ENCODE assay signal across 25 cellular contexts in the genomic region with DNA sequence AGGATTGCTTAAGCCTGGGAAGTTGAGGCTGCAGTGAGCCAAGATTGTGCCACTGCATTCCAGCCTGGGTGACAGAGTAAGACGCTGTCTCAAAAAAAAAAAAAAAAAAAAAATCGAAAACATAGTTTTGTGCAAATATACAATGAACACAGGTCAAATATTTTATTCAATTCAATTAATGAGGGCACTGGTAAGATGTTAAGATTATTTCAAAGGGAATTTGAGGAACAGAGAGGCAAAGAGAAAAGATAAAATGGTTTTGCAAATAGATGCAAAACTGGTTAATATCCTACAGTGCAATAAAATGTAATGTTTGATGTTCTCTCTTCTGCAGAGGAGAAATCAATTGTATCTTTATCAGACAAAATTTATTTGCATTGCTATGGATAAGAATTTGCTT.
"Had no signal": no experiment of that assay in that cellular context is flagged by ENCODE, and none has a peak within 500 bp of the region (broad histone marks: within the 10 kb centered on the region; RNA-seq: fewer than 3 reads in every experiment).

No MANE protein-coding gene starts in this region.

- H3K36me3 ChIP-seq: esophagus muscularis mucosa, heart right ventricle, left lung, prostate gland, right atrium auricular region, sigmoid colon, stomach, tibial artery, upper lobe of left lung had no signal

- H3K27me3 ChIP-seq: esophagus muscularis mucosa, heart right ventricle, left lung, right atrium auricular region, sigmoid colon, stomach, testis, tibial artery, upper lobe of left lung had no signal

- DNase-seq: cortex of kidney; effector memory CD8-positive, alpha-beta T cell; foreskin melanocyte; glutamatergic neuron; heart right ventricle; hippocampal formation; left cardiac atrium; left lung; mesendoderm; midbrain; naive thymus-derived CD8-positive, alpha-beta T cell; nephron progenitor cell; nucleus accumbens; sigmoid colon; stimulated activated CD4-positive, alpha-beta T cell treated with anti-CD3 and anti-CD28 coated beads, Interleukin-2, amount 100 ng/mL, for 24 hours; stimulated activated CD4-positive, alpha-beta T cell treated with anti-CD3 and anti-CD28 coated beads, Interleukin-4, amount 100 ng/mL, for 24 hours; stimulated activated naive CD4-positive, alpha-beta T cell treated with Interleukin-2 at 50 U/mL for 16 hours; stomach; testis; tibial artery; upper lobe of left lung had no signal

- H3K36me3 Mint-ChIP-seq: naive thymus-derived CD8-positive, alpha-beta T cell; stimulated activated effector memory CD8-positive, alpha-beta T cell treated with anti-CD3 and anti-CD28 coated beads, Interleukin-12 subunit alpha, Interleukin-12 subunit beta, amount 100 ng/mL, for 72 hours had no signal

- H3K4me1 ChIP-seq: left lung, prostate gland, right atrium auricular region, sigmoid colon, testis, tibial artery had no signal

- H3K27ac Mint-ChIP-seq: effector memory CD8-positive, alpha-beta T cell; naive thymus-derived CD8-positive, alpha-beta T cell; nephron progenitor cell; stimulated activated effector memory CD8-positive, alpha-beta T cell treated with anti-CD3 and anti-CD28 coated beads, Interleukin-12 subunit alpha, Interleukin-12 subunit beta, amount 100 ng/mL, for 72 hours had no signal

- H3K4me3 Mint-ChIP-seq: effector memory CD8-positive, alpha-beta T cell; naive thymus-derived CD8-positive, alpha-beta T cell; nephron progenitor cell; stimulated activated effector memory CD8-positive, alpha-beta T cell treated with anti-CD3 and anti-CD28 coated beads, Interleukin-12 subunit alpha, Interleukin-12 subunit beta, amount 100 ng/mL, for 72 hours had no signal

- ATAC-seq: effector memory CD8-positive, alpha-beta T cell; heart right ventricle; left cardiac atrium; left lung; naive thymus-derived CD8-positive, alpha-beta T cell; stimulated activated effector memory CD8-positive, alpha-beta T cell treated with anti-CD3 and anti-CD28 coated beads, Interleukin-12 subunit alpha, Interleukin-12 subunit beta, amount 100 ng/mL, for 72 hours had no signal

- H3K27me3 Mint-ChIP-seq: effector memory CD8-positive, alpha-beta T cell; naive thymus-derived CD8-positive, alpha-beta T cell had no signal

- H3K9me3 Mint-ChIP-seq: effector memory CD8-positive, alpha-beta T cell; naive thymus-derived CD8-positive, alpha-beta T cell; nephron progenitor cell; stimulated activated effector memory CD8-positive, alpha-beta T cell treated with anti-CD3 and anti-CD28 coated beads, Interleukin-12 subunit alpha, Interleukin-12 subunit beta, amount 100 ng/mL, for 72 hours had no signal

- H3K9me3 ChIP-seq: esophagus muscularis mucosa, heart right ventricle, left lung, prostate gland, right atrium auricular region, sigmoid colon, stomach, testis, tibial artery, upper lobe of left lung had no signal

- H3K4me3 ChIP-seq: esophagus muscularis mucosa, heart right ventricle, left lung, prostate gland, right atrium auricular region, sigmoid colon, stomach, testis, tibial artery, upper lobe of left lung had no signal

- H3K27ac ChIP-seq: esophagus muscularis mucosa, left lung, testis, tibial artery, upper lobe of left lung had no signal

- H3K4me1 Mint-ChIP-seq: naive thymus-derived CD8-positive, alpha-beta T cell; stimulated activated effector memory CD8-positive, alpha-beta T cell treated with anti-CD3 and anti-CD28 coated beads, Interleukin-12 subunit alpha, Interleukin-12 subunit beta, amount 100 ng/mL, for 72 hours had no signal
